ENCODE assay signal across 1 cellular context in the genomic region with DNA sequence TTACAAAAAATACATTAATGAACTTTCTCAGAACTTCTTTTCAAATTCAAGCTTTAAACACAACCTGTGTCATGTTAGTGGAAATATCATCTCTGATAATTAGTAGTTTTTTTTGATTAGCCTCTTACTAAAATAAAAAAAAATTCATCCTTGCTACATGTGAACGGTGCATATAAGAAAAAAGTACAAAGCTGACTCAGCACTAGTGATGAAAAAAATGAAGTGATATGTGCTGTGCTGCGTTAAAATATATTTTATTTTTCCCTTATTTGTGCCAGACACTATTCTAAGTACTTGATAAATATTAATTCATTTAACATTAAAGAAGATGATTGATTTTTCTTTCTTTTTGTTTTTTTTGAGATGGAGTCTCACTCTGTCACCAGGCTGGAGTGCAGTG.
TF ChIP-seq lines count a peak whose summit lies in the region.

No MANE protein-coding gene starts in this region.

TF ChIP-seq in GM12878, 131 proteins besides CTCF, POLR2A, EP300 and RAD21:
- TF ChIP-seq ZNF24 (IDR thresholded peaks at IDR 0.05) (no peak), ZNF384 (IDR thresholded peaks at IDR 0.05; ENCODE audit: borderline replicate concordance, low read depth, low read length) (no peak), POLR2AphosphoS2 (IDR thresholded peaks at IDR 0.05; ENCODE audit: low read depth, low read length) (no peak), EGR1 (IDR thresholded peaks at IDR 0.05; ENCODE audit: borderline replicate concordance in 1 of 2, low read depth in 2 of 2, low read length in 2 of 2) (no peak), WRNIP1 (IDR thresholded peaks at IDR 0.05; ENCODE audit: borderline replicate concordance, low read depth, low read length) (no peak), CHD2 (IDR thresholded peaks at IDR 0.05; ENCODE audit: borderline replicate concordance, low read depth, low read length) (no peak), NR2C1 (IDR thresholded peaks at IDR 0.05) (no peak), MTA2 (IDR thresholded peaks at IDR 0.05; ENCODE audit: low read depth) (no peak), NR2F1 (conservative IDR thresholded peaks at IDR 0.05) (no peak), JUND (IDR thresholded peaks at IDR 0.05; ENCODE audit: low read depth, low read length) (no peak), RFX5 (IDR thresholded peaks at IDR 0.05; ENCODE audit: low read depth, low read length) (no peak), CBX3 (IDR thresholded peaks at IDR 0.05; ENCODE audit: borderline replicate concordance, low read depth) (no peak)
- TF ChIP-seq, protein P1, sequence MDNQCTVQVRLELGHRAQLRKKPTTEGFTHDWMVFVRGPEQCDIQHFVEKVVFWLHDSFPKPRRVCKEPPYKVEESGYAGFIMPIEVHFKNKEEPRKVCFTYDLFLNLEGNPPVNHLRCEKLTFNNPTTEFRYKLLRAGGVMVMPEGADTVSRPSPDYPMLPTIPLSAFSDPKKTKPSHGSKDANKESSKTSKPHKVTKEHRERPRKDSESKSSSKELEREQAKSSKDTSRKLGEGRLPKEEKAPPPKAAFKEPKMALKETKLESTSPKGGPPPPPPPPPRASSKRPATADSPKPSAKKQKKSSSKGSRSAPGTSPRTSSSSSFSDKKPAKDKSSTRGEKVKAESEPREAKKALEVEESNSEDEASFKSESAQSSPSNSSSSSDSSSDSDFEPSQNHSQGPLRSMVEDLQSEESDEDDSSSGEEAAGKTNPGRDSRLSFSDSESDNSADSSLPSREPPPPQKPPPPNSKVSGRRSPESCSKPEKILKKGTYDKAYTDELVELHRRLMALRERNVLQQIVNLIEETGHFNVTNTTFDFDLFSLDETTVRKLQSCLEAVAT (IDR thresholded peaks at IDR 0.05), result no peak
- TF ChIP-seq, protein P2, sequence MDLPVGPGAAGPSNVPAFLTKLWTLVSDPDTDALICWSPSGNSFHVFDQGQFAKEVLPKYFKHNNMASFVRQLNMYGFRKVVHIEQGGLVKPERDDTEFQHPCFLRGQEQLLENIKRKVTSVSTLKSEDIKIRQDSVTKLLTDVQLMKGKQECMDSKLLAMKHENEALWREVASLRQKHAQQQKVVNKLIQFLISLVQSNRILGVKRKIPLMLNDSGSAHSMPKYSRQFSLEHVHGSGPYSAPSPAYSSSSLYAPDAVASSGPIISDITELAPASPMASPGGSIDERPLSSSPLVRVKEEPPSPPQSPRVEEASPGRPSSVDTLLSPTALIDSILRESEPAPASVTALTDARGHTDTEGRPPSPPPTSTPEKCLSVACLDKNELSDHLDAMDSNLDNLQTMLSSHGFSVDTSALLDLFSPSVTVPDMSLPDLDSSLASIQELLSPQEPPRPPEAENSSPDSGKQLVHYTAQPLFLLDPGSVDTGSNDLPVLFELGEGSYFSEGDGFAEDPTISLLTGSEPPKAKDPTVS (IDR thresholded peaks at IDR 0.05; ENCODE audit: low read depth, low read length), result no peak
- TF ChIP-seq, protein P3, sequence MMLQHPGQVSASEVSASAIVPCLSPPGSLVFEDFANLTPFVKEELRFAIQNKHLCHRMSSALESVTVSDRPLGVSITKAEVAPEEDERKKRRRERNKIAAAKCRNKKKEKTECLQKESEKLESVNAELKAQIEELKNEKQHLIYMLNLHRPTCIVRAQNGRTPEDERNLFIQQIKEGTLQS (IDR thresholded peaks at IDR 0.05; ENCODE audit: borderline replicate concordance, extremely low read depth, low read depth, low read length), result no peak
- TF ChIP-seq, protein P4, sequence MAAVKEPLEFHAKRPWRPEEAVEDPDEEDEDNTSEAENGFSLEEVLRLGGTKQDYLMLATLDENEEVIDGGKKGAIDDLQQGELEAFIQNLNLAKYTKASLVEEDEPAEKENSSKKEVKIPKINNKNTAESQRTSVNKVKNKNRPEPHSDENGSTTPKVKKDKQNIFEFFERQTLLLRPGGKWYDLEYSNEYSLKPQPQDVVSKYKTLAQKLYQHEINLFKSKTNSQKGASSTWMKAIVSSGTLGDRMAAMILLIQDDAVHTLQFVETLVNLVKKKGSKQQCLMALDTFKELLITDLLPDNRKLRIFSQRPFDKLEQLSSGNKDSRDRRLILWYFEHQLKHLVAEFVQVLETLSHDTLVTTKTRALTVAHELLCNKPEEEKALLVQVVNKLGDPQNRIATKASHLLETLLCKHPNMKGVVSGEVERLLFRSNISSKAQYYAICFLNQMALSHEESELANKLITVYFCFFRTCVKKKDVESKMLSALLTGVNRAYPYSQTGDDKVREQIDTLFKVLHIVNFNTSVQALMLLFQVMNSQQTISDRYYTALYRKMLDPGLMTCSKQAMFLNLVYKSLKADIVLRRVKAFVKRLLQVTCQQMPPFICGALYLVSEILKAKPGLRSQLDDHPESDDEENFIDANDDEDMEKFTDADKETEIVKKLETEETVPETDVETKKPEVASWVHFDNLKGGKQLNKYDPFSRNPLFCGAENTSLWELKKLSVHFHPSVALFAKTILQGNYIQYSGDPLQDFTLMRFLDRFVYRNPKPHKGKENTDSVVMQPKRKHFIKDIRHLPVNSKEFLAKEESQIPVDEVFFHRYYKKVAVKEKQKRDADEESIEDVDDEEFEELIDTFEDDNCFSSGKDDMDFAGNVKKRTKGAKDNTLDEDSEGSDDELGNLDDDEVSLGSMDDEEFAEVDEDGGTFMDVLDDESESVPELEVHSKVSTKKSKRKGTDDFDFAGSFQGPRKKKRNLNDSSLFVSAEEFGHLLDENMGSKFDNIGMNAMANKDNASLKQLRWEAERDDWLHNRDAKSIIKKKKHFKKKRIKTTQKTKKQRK (IDR thresholded peaks at IDR 0.05; ENCODE audit: low read depth, low read length), result no peak
- TF ChIP-seq, protein P5, sequence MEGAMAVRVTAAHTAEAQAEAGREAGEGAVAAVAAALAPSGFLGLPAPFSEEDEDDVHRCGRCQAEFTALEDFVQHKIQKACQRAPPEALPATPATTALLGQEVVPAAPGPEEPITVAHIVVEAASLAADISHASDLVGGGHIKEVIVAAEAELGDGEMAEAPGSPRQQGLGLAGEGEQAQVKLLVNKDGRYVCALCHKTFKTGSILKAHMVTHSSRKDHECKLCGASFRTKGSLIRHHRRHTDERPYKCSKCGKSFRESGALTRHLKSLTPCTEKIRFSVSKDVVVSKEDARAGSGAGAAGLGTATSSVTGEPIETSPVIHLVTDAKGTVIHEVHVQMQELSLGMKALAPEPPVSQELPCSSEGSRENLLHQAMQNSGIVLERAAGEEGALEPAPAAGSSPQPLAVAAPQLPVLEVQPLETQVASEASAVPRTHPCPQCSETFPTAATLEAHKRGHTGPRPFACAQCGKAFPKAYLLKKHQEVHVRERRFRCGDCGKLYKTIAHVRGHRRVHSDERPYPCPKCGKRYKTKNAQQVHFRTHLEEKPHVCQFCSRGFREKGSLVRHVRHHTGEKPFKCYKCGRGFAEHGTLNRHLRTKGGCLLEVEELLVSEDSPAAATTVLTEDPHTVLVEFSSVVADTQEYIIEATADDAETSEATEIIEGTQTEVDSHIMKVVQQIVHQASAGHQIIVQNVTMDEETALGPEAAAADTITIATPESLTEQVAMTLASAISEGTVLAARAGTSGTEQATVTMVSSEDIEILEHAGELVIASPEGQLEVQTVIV (IDR thresholded peaks at IDR 0.05; ENCODE audit: borderline replicate concordance, partially characterized antibody), result no peak
